In genomic region chr4:144557404-144557803, GRCh38 we compare ENCODE assay signal across 27 cellular contexts.
A peak's percentile ranks its signal among the peaks of the same experiment; 100 is the strongest.
DNase-seq lines count a peak whose midpoint lies in the region; ATAC-seq and TF ChIP-seq lines count a peak whose summit lies in the region.
"Had no signal": no experiment of that assay in that cellular context is flagged by ENCODE, and none has a peak within 500 bp of the region (broad histone marks: within the 10 kb centered on the region; RNA-seq: fewer than 3 reads in every experiment).

No MANE protein-coding gene starts in this region.

- no peak overlapping the region for H3K4me3 Mint-ChIP-seq in T-helper 2 cell treated with Interferon-gamma antibody and Interleukin-4, amounts not matched to agents 5 μg/mL and 100 μg/mL, for 36 hours
- H3K4me3 Mint-ChIP-seq: activated CD8-positive, alpha-beta T cell treated with anti-CD3 and anti-CD28 coated beads for 36 hours; activated naive CD8-positive, alpha-beta T cell treated with anti-CD3 and anti-CD28 coated beads for 36 hours; CD4-positive, alpha-beta memory T cell; mesothelial cell of epicardium; naive thymus-derived CD8-positive, alpha-beta T cell had no signal

- no peaks in the 10 kb centered on the region for H3K36me3 Mint-ChIP-seq in T-helper 2 cell treated with Interferon-gamma antibody and Interleukin-4, amounts not matched to agents 5 μg/mL and 100 μg/mL, for 36 hours (ENCODE audit: low read depth)
- H3K36me3 Mint-ChIP-seq: activated naive CD8-positive, alpha-beta T cell treated with anti-CD3 and anti-CD28 coated beads for 36 hours; CD4-positive, alpha-beta memory T cell; mesothelial cell of epicardium; naive thymus-derived CD8-positive, alpha-beta T cell had no signal

- H3K9me3 ChIP-seq in SK-N-SH = no peaks in the 10 kb centered on the region
- H3K9me3 ChIP-seq in RWPE2 (ENCODE audit: severe bottlenecking) = no peaks in the 10 kb centered on the region
- H3K9me3 ChIP-seq: heart right ventricle, SJCRH30, spleen, transverse colon had no signal

- TF ChIP-seq EP300 in SK-N-SH (IDR thresholded peaks at IDR 0.05; ENCODE audit: borderline replicate concordance in 1 of 2, low read depth in 1 of 2, low read length in 1 of 2) = no peak

- H3K27me3 Mint-ChIP-seq in T-helper 2 cell treated with Interferon-gamma antibody and Interleukin-4, amounts not matched to agents 5 μg/mL and 100 μg/mL, for 36 hours (ENCODE audit: low read depth) = no peaks in the 10 kb centered on the region
- H3K27me3 Mint-ChIP-seq: CD4-positive, alpha-beta memory T cell had no signal

- H3K27ac Mint-ChIP-seq in T-helper 2 cell treated with Interferon-gamma antibody and Interleukin-4, amounts not matched to agents 5 μg/mL and 100 μg/mL, for 36 hours = no peak overlapping the region
- H3K27ac Mint-ChIP-seq: activated CD8-positive, alpha-beta T cell treated with anti-CD3 and anti-CD28 coated beads for 36 hours; activated naive CD8-positive, alpha-beta T cell treated with anti-CD3 and anti-CD28 coated beads for 36 hours; CD4-positive, alpha-beta memory T cell; mesothelial cell of epicardium; naive thymus-derived CD8-positive, alpha-beta T cell had no signal

- no peaks in the 10 kb centered on the region for H3F3A ChIP-seq in SK-N-SH (replicated peaks; ENCODE audit: insufficient read depth)

- no peaks in the 10 kb centered on the region for H3K9me3 Mint-ChIP-seq in T-helper 2 cell treated with Interferon-gamma antibody and Interleukin-4, amounts not matched to agents 5 μg/mL and 100 μg/mL, for 36 hours
- H3K9me3 Mint-ChIP-seq: activated CD8-positive, alpha-beta T cell treated with anti-CD3 and anti-CD28 coated beads for 36 hours; activated naive CD8-positive, alpha-beta T cell treated with anti-CD3 and anti-CD28 coated beads for 36 hours; mesothelial cell of epicardium; naive thymus-derived CD8-positive, alpha-beta T cell had no signal

- DNase-seq in SK-N-SH (no peak), RWPE2 (ENCODE audit: low spot score) (no peak), fibroblast of pulmonary artery (ENCODE audit: low read depth) (peak; percentile 70), renal cortical epithelial cell (ENCODE audit: low read depth) (peak; percentile 13), NCI-H2196 treated with DMSO at 0.1 percent for 48 hours (lab: John Stamatoyannopoulos, UW; ENCODE audit: unreplicated experiment) (no peak), NCI-H2171 (lab: John Stamatoyannopoulos, UW) (no peak)
- DNase-seq in T-helper 2 cell treated with Interferon-gamma antibody and Interleukin-4, amounts not matched to agents 5 μg/mL and 100 μg/mL, for 36 hours (ENCODE audit: low spot score) = no peak
- DNase-seq: 8988T; activated CD4-positive, alpha-beta T cell treated with anti-CD3 and anti-CD28 coated beads for 1 hour; activated CD8-positive, alpha-beta T cell treated with anti-CD3 and anti-CD28 coated beads for 36 hours; activated effector memory CD4-positive, alpha-beta T cell treated with Interleukin-2 at 50 U/mL for 16 hours; activated naive CD8-positive, alpha-beta T cell treated with anti-CD3 and anti-CD28 coated beads for 36 hours; activated T-cell treated with anti-CD3 and anti-CD28 coated beads for 4 hours; AML-193; CD4-positive, alpha-beta memory T cell; EL; heart right ventricle; Karpas-422; naive thymus-derived CD8-positive, alpha-beta T cell; NCI-H526; retina; SJCRH30; spleen; transverse colon had no signal

- 81% methylated on average over 1 of the region's 1 CpG for WGBS in SK-N-SH (ENCODE audit: low lambda C conversion rate)

- H3K27ac ChIP-seq in SK-N-SH (ENCODE audit: low read depth in 2 of 2, low read length in 1 of 2) (no peak overlapping the region), RWPE2 (ENCODE audit: poor library complexity, severe bottlenecking) (no peak overlapping the region)
- H3K27ac ChIP-seq: heart right ventricle, SJCRH30, spleen, transverse colon had no signal

- POLR2A ChIA-PET in SK-N-SH (lab: Yijun Ruan, JAX) = no interaction called here

- peak; percentile 43 for TF ChIP-seq CTCF in SK-N-SH (IDR thresholded peaks at IDR 0.05)
- peak; percentile 29 for TF ChIP-seq CTCF in RWPE2 (IDR thresholded peaks at IDR 0.05; ENCODE audit: poor library complexity, severe bottlenecking)
- peak; percentile 30 for TF ChIP-seq CTCF in fibroblast of pulmonary artery (IDR thresholded peaks at IDR 0.05; ENCODE audit: low read length, missing control alignments)

- no peaks in the 10 kb centered on the region for H3K9me2 ChIP-seq in SK-N-SH

- no peak for TF ChIP-seq RAD21 in SK-N-SH (IDR thresholded peaks at IDR 0.05; ENCODE audit: low read length)

- no peaks in the 10 kb centered on the region for H3K79me2 ChIP-seq in SK-N-SH (ENCODE audit: insufficient read depth)

- H3K4me1 Mint-ChIP-seq in T-helper 2 cell treated with Interferon-gamma antibody and Interleukin-4, amounts not matched to agents 5 μg/mL and 100 μg/mL, for 36 hours (ENCODE audit: low read depth) = no peaks in the 10 kb centered on the region
- H3K4me1 Mint-ChIP-seq: CD4-positive, alpha-beta memory T cell had no signal

- CTCF ChIA-PET in SK-N-SH (lab: Yijun Ruan, JAX) = no interaction called here

- H3K27me3 ChIP-seq in SK-N-SH (ENCODE audit: insufficient read depth) = no peaks in the 10 kb centered on the region
- H3K27me3 ChIP-seq in RWPE2 (ENCODE audit: insufficient read depth, poor library complexity, severe bottlenecking) = no peaks in the 10 kb centered on the region
- H3K27me3 ChIP-seq: SJCRH30, spleen, transverse colon had no signal

- H3K4me1 ChIP-seq in SK-N-SH (ENCODE audit: control insufficient read depth in 1 of 2, insufficient read depth in 2 of 2, low read depth in 1 of 2, low read length in 1 of 2) (peaks cover 0 to 3% of the 10 kb centered on the region in 2 experiments; a peak in 1 of 4 replicates), RWPE2 (ENCODE audit: insufficient read depth, poor library complexity, severe bottlenecking) (no peaks in the 10 kb centered on the region)
- H3K4me1 ChIP-seq: heart right ventricle, spleen, transverse colon had no signal

- H3K9ac ChIP-seq in SK-N-SH = no peak overlapping the region

- H3K4me3 ChIP-seq in SK-N-SH (ENCODE audit: low read depth in 2 of 2, low read length in 1 of 2) (no peak overlapping the region), RWPE2 (ENCODE audit: severe bottlenecking) (no peak overlapping the region), fibroblast of pulmonary artery (replicated peaks; ENCODE audit: low read depth, low read length) (no peak overlapping the region)
- H3K4me3 ChIP-seq: GM12878, heart right ventricle, SJCRH30, spleen, transverse colon had no signal

- no peak overlapping the region for H2AFZ ChIP-seq in SK-N-SH (ENCODE audit: low read depth)

- ATAC-seq in SK-N-SH treated with all-trans-retinoic acid at 6 μM for 48 hours = no peak
- ATAC-seq in RWPE2 (ENCODE audit: low read depth) = no peak
- ATAC-seq: activated CD8-positive, alpha-beta T cell treated with anti-CD3 and anti-CD28 coated beads for 36 hours; GM12878; heart right ventricle; naive thymus-derived CD8-positive, alpha-beta T cell had no signal

- H3K36me3 ChIP-seq in SK-N-SH (replicated peaks in 1 of 2; ENCODE audit: control insufficient read depth in 1 of 2, insufficient read depth in 2 of 2, low read length in 1 of 2) (no peaks in the 10 kb centered on the region), RWPE2 (ENCODE audit: low read depth) (no peaks in the 10 kb centered on the region)
- H3K36me3 ChIP-seq: heart right ventricle, SJCRH30, spleen, transverse colon had no signal

- no peak overlapping the region for H3K4me2 ChIP-seq in SK-N-SH

- no peaks in the 10 kb centered on the region for H4K20me1 ChIP-seq in SK-N-SH (ENCODE audit: insufficient read depth)

TF ChIP-seq in SK-N-SH, 30 proteins besides CTCF, POLR2A, EP300 and RAD21 (continues in another document):
- TF ChIP-seq NRF1 (IDR thresholded peaks at IDR 0.05; ENCODE audit: low read depth, low read length) = no peak
- TF ChIP-seq PBX3 (IDR thresholded peaks at IDR 0.05) = no peak
- no peak for TF ChIP-seq GATA2 (CRISPR knock-in tag; IDR thresholded peaks at IDR 0.05)
- no peak for TF ChIP-seq USF1 (IDR thresholded peaks at IDR 0.05; ENCODE audit: borderline replicate concordance, low read depth)
- TF ChIP-seq SMC3 (IDR thresholded peaks at IDR 0.05; ENCODE audit: low read depth, low read length) = no peak

TF ChIP-seq in SK-N-SH treated with all-trans-retinoic acid at 6 μM for 48 hours, 23 proteins besides CTCF, POLR2A, EP300 and RAD21:
- TF ChIP-seq ZNF70 (CRISPR knock-in tag; IDR thresholded peaks at IDR 0.05) = no peak
- TF ChIP-seq OSR1 (CRISPR knock-in tag; IDR thresholded peaks at IDR 0.05) = no peak
- TF ChIP-seq TSHZ2 (CRISPR knock-in tag; IDR thresholded peaks at IDR 0.05) = no peak
- no peak for TF ChIP-seq CSDC2 (CRISPR knock-in tag; IDR thresholded peaks at IDR 0.05)
TF ChIP-seq in SK-N-SH treated with all-trans-retinoic acid at 6 μM for 48 hours: peak in this region for 0.

Comparison
In these comparisons a context has a peak if more than half of its experiments do, and no peak if none do; other contexts are left out.
1. DNase-seq: peak in fibroblast of pulmonary artery (single experiment) and renal cortical epithelial cell (single experiment); none in SK-N-SH (single experiment), RWPE2 (single experiment), NCI-H2196 treated with DMSO at 0.1 percent for 48 hours (single experiment), T-helper 2 cell treated with Interferon-gamma antibody and Interleukin-4, amounts not matched to agents 5 μg/mL and 100 μg/mL, for 36 hours (single experiment) and NCI-H2171 (single experiment).
2. Peak in every context shown above with its lines, with median percentiles within 50 percentile points of each other: CTCF ChIP-seq.